Comparison of ENCODE assay signal across 17 cellular contexts in genomic region chr3:179840985-179841384, GRCh38.
DNase-seq lines count a peak whose midpoint lies in the region; TF ChIP-seq lines count a peak whose summit lies in the region.
"Had no signal": no experiment of that assay in that cellular context is flagged by ENCODE, and none has a peak within 500 bp of the region (broad histone marks: within the 10 kb centered on the region; RNA-seq: fewer than 3 reads in every experiment).

No MANE protein-coding gene starts in this region.

- H3F3A ChIP-seq in SK-N-SH (replicated peaks; ENCODE audit: insufficient read depth) = no peaks in the 10 kb centered on the region

- no peak overlapping the region for H3K27ac ChIP-seq in SK-N-SH (ENCODE audit: low read depth in 2 of 2, low read length in 1 of 2)
- no peak overlapping the region for H3K27ac ChIP-seq in caudate nucleus (ENCODE audit: low read depth, low read length)
- H3K27ac ChIP-seq: heart right ventricle, upper lobe of right lung had no signal

- no peak overlapping the region for H3K4me3 ChIP-seq in HFF-Myc (replicated peaks; ENCODE audit: low read depth, low read length)
- H3K4me3 ChIP-seq in SK-N-SH (ENCODE audit: low read depth in 2 of 2, low read length in 1 of 2) = no peak overlapping the region
- no peak overlapping the region for H3K4me3 ChIP-seq in fibroblast of pulmonary artery (replicated peaks; ENCODE audit: low read depth, low read length)
- H3K4me3 ChIP-seq: heart right ventricle, upper lobe of right lung had no signal

- H3K9ac ChIP-seq in SK-N-SH = no peak overlapping the region

- H4K20me1 ChIP-seq in SK-N-SH (ENCODE audit: insufficient read depth) = no peaks in the 10 kb centered on the region

- CTCF ChIA-PET in SK-N-SH (lab: Yijun Ruan, JAX) = no interaction called here

- no peaks in the 10 kb centered on the region for H3K9me2 ChIP-seq in SK-N-SH

- DNase-seq in A172 (ENCODE audit: low spot score) (peak; percentile 85), HFF-Myc (ENCODE audit: extremely low read depth, low read depth) (peak; percentile 12), SK-N-SH (no peak), fibroblast of pulmonary artery (ENCODE audit: low read depth) (peak; percentile 58), DMS79 (lab: John Stamatoyannopoulos, UW) (no peak), caudate nucleus (lab: John Stamatoyannopoulos, UW) (no peak)
- DNase-seq in activated CD4-positive, alpha-beta T cell treated with anti-CD3 and anti-CD28 coated beads, Interleukin-2, amount 50 U/mL, for 4 hours = no peak
- no peak for DNase-seq in activated T-cell treated with anti-CD3 and anti-CD28 coated beads, Interleukin-2, amount 50 U/mL, for 1 hour
- DNase-seq: activated CD8-positive, alpha-beta memory T cell treated with anti-CD3 and anti-CD28 coated beads for 24 hours; DND-41; heart right ventricle; mesenchymal stem cell; occipital lobe; stimulated activated CD4-positive, alpha-beta T cell treated with anti-CD3 and anti-CD28 coated beads, Interleukin-15, amount 100 ng/mL, for 24 hours; stimulated activated CD8-positive, alpha-beta memory T cell treated with anti-CD3 and anti-CD28 coated beads, Interleukin-4, amount 100 ng/mL, for 48 hours; T-helper 2 cell; upper lobe of right lung had no signal

- 0 out of 4 replicates have a peak, but pooled peaks of 1 of the 2 experiments have one; percentile 14 for TF ChIP-seq EP300 in SK-N-SH (IDR thresholded peaks at IDR 0.05; ENCODE audit: borderline replicate concordance in 1 of 2, low read depth in 1 of 2, low read length in 1 of 2)

- TF ChIP-seq CTCF in HFF-Myc (IDR thresholded peaks at IDR 0.05; ENCODE audit: low read depth, low read length, missing control alignments) = no peak
- no peak for TF ChIP-seq CTCF in SK-N-SH (IDR thresholded peaks at IDR 0.05)
- TF ChIP-seq CTCF in fibroblast of pulmonary artery (IDR thresholded peaks at IDR 0.05; ENCODE audit: low read length, missing control alignments) = no peak

- H3K27me3 ChIP-seq in SK-N-SH (ENCODE audit: insufficient read depth) = no peaks in the 10 kb centered on the region
- H3K27me3 ChIP-seq: heart right ventricle, upper lobe of right lung had no signal

- H3K4me1 ChIP-seq in SK-N-SH (ENCODE audit: control insufficient read depth in 1 of 2, insufficient read depth in 2 of 2, low read depth in 1 of 2, low read length in 1 of 2) = no peaks in the 10 kb centered on the region; a peak in 1 of 4 replicates
- H3K4me1 ChIP-seq: heart right ventricle, upper lobe of right lung had no signal

- H3K36me3 ChIP-seq in SK-N-SH (replicated peaks in 1 of 2; ENCODE audit: control insufficient read depth in 1 of 2, insufficient read depth in 2 of 2, low read length in 1 of 2) = no peaks in the 10 kb centered on the region
- H3K36me3 ChIP-seq: heart right ventricle, upper lobe of right lung had no signal

- POLR2A ChIA-PET in SK-N-SH (lab: Yijun Ruan, JAX) = no interaction called here

- H3K4me2 ChIP-seq in SK-N-SH = no peak overlapping the region; the same call in 1 of the 2 replicates

- WGBS in SK-N-SH (ENCODE audit: low lambda C conversion rate) = 53% methylated on average over 7 of the region's 7 CpGs

- no peaks in the 10 kb centered on the region for H3K79me2 ChIP-seq in SK-N-SH (ENCODE audit: insufficient read depth)

- no peak for TF ChIP-seq RAD21 in SK-N-SH (IDR thresholded peaks at IDR 0.05; ENCODE audit: low read length)

- no peak overlapping the region; the same call in 1 of the 2 replicates for H2AFZ ChIP-seq in SK-N-SH (ENCODE audit: low read depth)

- no peaks in the 10 kb centered on the region for H3K9me3 ChIP-seq in SK-N-SH
- H3K9me3 ChIP-seq: heart right ventricle, upper lobe of right lung had no signal

TF ChIP-seq in SK-N-SH, 30 proteins besides CTCF, POLR2A, EP300 and RAD21:
- peak; percentile 19; the same call in 1 of the 2 replicates for TF ChIP-seq PBX3 (IDR thresholded peaks at IDR 0.05)
- TF ChIP-seq JUND (IDR thresholded peaks at IDR 0.05) = peak; percentile 30; the same call in 1 of the 2 replicates
- no peak for TF ChIP-seq EZH2phosphoT487 (IDR thresholded peaks at IDR 0.05; ENCODE audit: borderline replicate concordance, low read depth)
- no peak for TF ChIP-seq POLR2AphosphoS5 (IDR thresholded peaks at IDR 0.05; ENCODE audit: low read depth, low read length)
- peak; percentile 56; the same call in 1 of the 2 replicates for TF ChIP-seq FOSL2 (IDR thresholded peaks at IDR 0.05; ENCODE audit: borderline replicate concordance, low read depth)
- TF ChIP-seq NFIC (IDR thresholded peaks at IDR 0.05; ENCODE audit: borderline replicate concordance) = peak; percentile 85
- TF ChIP-seq USF1 (IDR thresholded peaks at IDR 0.05; ENCODE audit: borderline replicate concordance, low read depth) = no peak

Comparison
In these comparisons a context has a peak if more than half of its experiments do, and no peak if none do; other contexts are left out.
1. DNase-seq: peak in A172 (single experiment), HFF-Myc (single experiment) and fibroblast of pulmonary artery (single experiment); none in SK-N-SH (single experiment), activated CD4-positive, alpha-beta T cell treated with anti-CD3 and anti-CD28 coated beads, Interleukin-2, amount 50 U/mL, for 4 hours (0 of 2), activated T-cell treated with anti-CD3 and anti-CD28 coated beads, Interleukin-2, amount 50 U/mL, for 1 hour (single experiment), DMS79 (single experiment) and caudate nucleus (0 of 61).